Comparison of ENCODE assay signal across 1 cellular context in genomic region chr16:66309-67182, GRCh38.
TF ChIP-seq lines count a peak whose summit lies in the region.

No MANE protein-coding gene starts in this region.

TF ChIP-seq in HepG2, 621 proteins besides CTCF, POLR2A, EP300 and RAD21:
- TF ChIP-seq GZF1 (CRISPR knock-in tag; IDR thresholded peaks at IDR 0.05) (no peak), ZBTB44 (CRISPR knock-in tag; IDR thresholded peaks at IDR 0.05) (no peak)
